18 cellular contexts compared by ENCODE assay signal in genomic region chr3:71511446-71511845, GRCh38.
DNase-seq lines count a peak whose midpoint lies in the region; ATAC-seq and TF ChIP-seq lines count a peak whose summit lies in the region.
"Had no signal": no experiment of that assay in that cellular context is flagged by ENCODE, and none has a peak within 500 bp of the region (broad histone marks: within the 10 kb centered on the region; RNA-seq: fewer than 3 reads in every experiment).

No MANE protein-coding gene starts in this region.

- TF ChIP-seq POLR2A in breast epithelium (IDR thresholded peaks at IDR 0.05) = no peak

- H3K4me3 ChIP-seq in breast epithelium (no peak overlapping the region), SK-N-SH (ENCODE audit: low read depth in 2 of 2, low read length in 1 of 2) (no peak overlapping the region; a peak in 1 of 4 replicates), hepatocyte (no peak overlapping the region), thoracic aorta (no peak overlapping the region), tibial artery (no peak overlapping the region)
- H3K4me3 ChIP-seq: colonic mucosa, HAP-1, K562, upper lobe of left lung had no signal

- H3K9me3 ChIP-seq in breast epithelium (no peaks in the 10 kb centered on the region), SK-N-SH (no peaks in the 10 kb centered on the region), hepatocyte (ENCODE audit: low read depth) (no peaks in the 10 kb centered on the region), thoracic aorta (no peaks in the 10 kb centered on the region), tibial artery (no peaks in the 10 kb centered on the region)
- H3K9me3 ChIP-seq: colonic mucosa, HAP-1, upper lobe of left lung had no signal

- POLR2A ChIA-PET in MCF 10A (lab: Yijun Ruan, JAX) (interaction anchor here (0.5 to 3.6 kb wide), 5 partner anchors 12 to 500 kb away, joined by 3 to 18 read pairs (median 3); no protein-coding TSS in a partner anchor), SK-N-SH (lab: Yijun Ruan, JAX) (no interaction called here)

- CTCF ChIA-PET in MCF 10A (lab: Yijun Ruan, JAX) (interaction anchor here (0.9 to 1.2 kb wide), 2 partner anchors 49 to 782 kb away, joined by 4 read pairs; no protein-coding TSS in a partner anchor), SK-N-SH (lab: Yijun Ruan, JAX) (interaction anchor here (1.3 kb wide), 1 partner anchor 114 kb away, joined by 3 read pairs; no protein-coding TSS in a partner anchor)

- H2AFZ ChIP-seq in SK-N-SH (ENCODE audit: low read depth) = no peak overlapping the region
- no peak overlapping the region for H2AFZ ChIP-seq in hepatocyte

- H3K27me3 ChIP-seq in breast epithelium (no peaks in the 10 kb centered on the region), SK-N-SH (ENCODE audit: insufficient read depth) (no peaks in the 10 kb centered on the region), hepatocyte (no peaks in the 10 kb centered on the region), thoracic aorta (replicated peaks; ENCODE audit: insufficient read depth) (no peaks in the 10 kb centered on the region), tibial artery (no peaks in the 10 kb centered on the region)
- H3K27me3 ChIP-seq: colonic mucosa, upper lobe of left lung had no signal

- peaks cover 20% of the 10 kb centered on the region for H3K4me1 Mint-ChIP-seq in MCF 10A (ENCODE audit: insufficient read depth, unreplicated experiment)

- H3K27ac ChIP-seq in breast epithelium (no peak overlapping the region), SK-N-SH (ENCODE audit: low read depth in 2 of 2, low read length in 1 of 2) (peak overlapping the region; percentile 47 to 92; a peak in 3 of 4 replicates), hepatocyte (peak overlapping the region; percentile 25), thoracic aorta (peak overlapping the region; percentile 18 to 64), tibial artery (peak overlapping the region in 1 of 2 donors; percentile 61)

- peak overlapping the region; percentile 42; the same call in 1 of the 2 replicates for H3K9ac ChIP-seq in SK-N-SH

- TF ChIP-seq CTCF in MCF 10A (IDR thresholded peaks at IDR 0.05; ENCODE audit: unreplicated experiment) = no peak
- TF ChIP-seq CTCF in breast epithelium (IDR thresholded peaks at IDR 0.05) = no peak
- TF ChIP-seq CTCF in SK-N-SH (IDR thresholded peaks at IDR 0.05) = no peak
- no peak for TF ChIP-seq CTCF in hepatocyte (IDR thresholded peaks at IDR 0.05; ENCODE audit: poor library complexity)
- TF ChIP-seq CTCF in thoracic aorta (IDR thresholded peaks at IDR 0.05) = no peak
- no peak for TF ChIP-seq CTCF in tibial artery (IDR thresholded peaks at IDR 0.05)

- peak overlapping the region; percentile 65 for H3K27ac Mint-ChIP-seq in MCF 10A (ENCODE audit: low read depth, unreplicated experiment)

- TF ChIP-seq EP300 in SK-N-SH (IDR thresholded peaks at IDR 0.05; ENCODE audit: borderline replicate concordance in 1 of 2, low read depth in 1 of 2, low read length in 1 of 2) = no peak

- H3K9me3 Mint-ChIP-seq in MCF 10A (ENCODE audit: unreplicated experiment) = no peaks in the 10 kb centered on the region

- ATAC-seq in thoracic aorta (ENCODE audit: insufficient number of reproducible peaks, low FRiP score, low read depth) = no peak

- peaks cover 87% of the 10 kb centered on the region for H3K79me2 ChIP-seq in SK-N-SH (ENCODE audit: insufficient read depth)
- peaks cover 76% of the 10 kb centered on the region for H3K79me2 ChIP-seq in hepatocyte

- H3K36me3 Mint-ChIP-seq in MCF 10A (ENCODE audit: insufficient read depth, unreplicated experiment) = peaks cover 8% of the 10 kb centered on the region

- H3K27me3 Mint-ChIP-seq in MCF 10A (ENCODE audit: insufficient read depth, unreplicated experiment) = no peaks in the 10 kb centered on the region

- intact Hi-C loops in MCF 10A (cut with micrococcal nuclease) = no loop called here
- intact Hi-C loops in breast epithelium (cut with DNase I; ENCODE audit: low total_unique reads) = no loop called here
- intact Hi-C loops in tibial artery (cut with DNase I; ENCODE audit: low total_unique reads) = no loop called here

- H3K4me1 ChIP-seq in breast epithelium (no peaks in the 10 kb centered on the region), SK-N-SH (ENCODE audit: control insufficient read depth in 1 of 2, insufficient read depth in 2 of 2, low read depth in 1 of 2, low read length in 1 of 2) (peaks cover 9 to 39% of the 10 kb centered on the region in 2 experiments; a peak in 3 of 4 replicates), hepatocyte (ENCODE audit: insufficient read depth) (peaks cover 29% of the 10 kb centered on the region), thoracic aorta (ENCODE audit: control insufficient read depth in 1 of 2, low read depth in 2 of 2) (peaks cover 16 to 37% of the 10 kb centered on the region in 2 donors), tibial artery (peaks cover 0 to 24% (median 7%) of the 10 kb centered on the region in 4 donors)
- H3K4me1 ChIP-seq: colonic mucosa had no signal

- TF ChIP-seq RAD21 in SK-N-SH (IDR thresholded peaks at IDR 0.05; ENCODE audit: low read length) = no peak

- BruUV-seq in MCF 10A (replicated peaks; lab: Mats Ljungman, UMichigan) = no TSS peak

- no peaks in the 10 kb centered on the region for H3K9me2 ChIP-seq in SK-N-SH
- no peaks in the 10 kb centered on the region for H3K9me2 ChIP-seq in hepatocyte (replicated peaks; ENCODE audit: insufficient read depth)

- no peak for DNase-seq in MCF 10A (ENCODE audit: unreplicated experiment)
- no peak for DNase-seq in breast epithelium (ENCODE audit: low spot score in 2 of 2)
- no peak for DNase-seq in SK-N-SH
- DNase-seq in hepatocyte (ENCODE audit: low spot score) = no peak
- DNase-seq in thoracic aorta (ENCODE audit: low spot score) = no peak
- no peak for DNase-seq in hippocampal formation (lab: John Stamatoyannopoulos, UW)
- no peak for DNase-seq in tibial artery
- DNase-seq in NCI-H1694 (lab: John Stamatoyannopoulos, UW) = no peak
- DNase-seq: activated CD8-positive, alpha-beta memory T cell treated with anti-CD3 and anti-CD28 coated beads, Interleukin-2, amount 50 U/mL, for 48 hours; kidney; NCI-H1105; NCI-H510A treated with DMSO at 0.1 percent for 48 hours; SHP77 treated with DMSO at 0.1 percent for 48 hours; stimulated activated naive CD8-positive, alpha-beta T cell treated with anti-CD3 and anti-CD28 coated beads, Interleukin-15, Interleukin-2, amounts not matched to agents 100 U/mL and 50 U/mL, for 24 hours; upper lobe of left lung had no signal

- H3F3A ChIP-seq in SK-N-SH (replicated peaks; ENCODE audit: insufficient read depth) = peaks cover 40% of the 10 kb centered on the region

- H3K36me3 ChIP-seq in breast epithelium (no peaks in the 10 kb centered on the region), SK-N-SH (replicated peaks in 1 of 2; ENCODE audit: control insufficient read depth in 1 of 2, insufficient read depth in 2 of 2, low read length in 1 of 2) (no peaks in the 10 kb centered on the region), hepatocyte (replicated peaks; ENCODE audit: insufficient read depth, low read depth) (no peaks in the 10 kb centered on the region), thoracic aorta (no peaks in the 10 kb centered on the region), tibial artery (no peaks in the 10 kb centered on the region)
- H3K36me3 ChIP-seq: colonic mucosa, HAP-1, upper lobe of left lung had no signal

- no peak overlapping the region for H3K4me3 Mint-ChIP-seq in MCF 10A (ENCODE audit: unreplicated experiment)

- peak overlapping the region; percentile 21; the same call in 1 of the 2 replicates for H3K4me2 ChIP-seq in SK-N-SH
- H3K4me2 ChIP-seq in hepatocyte = peak overlapping the region; percentile 31

- no peaks in the 10 kb centered on the region for H4K20me1 ChIP-seq in SK-N-SH (ENCODE audit: insufficient read depth)
- H4K20me1 ChIP-seq in hepatocyte (ENCODE audit: insufficient read depth, poor library complexity, severe bottlenecking) = no peaks in the 10 kb centered on the region

TF ChIP-seq in SK-N-SH, 30 proteins besides CTCF, POLR2A, EP300 and RAD21:
- TF ChIP-seq TEAD4 (IDR thresholded peaks at IDR 0.05; ENCODE audit: borderline replicate concordance, insufficient read depth) = peak; percentile 9; the same call in 1 of the 2 replicates
- no peak for TF ChIP-seq USF1 (IDR thresholded peaks at IDR 0.05; ENCODE audit: borderline replicate concordance, low read depth)

Comparison
In these comparisons a context has a peak if more than half of its experiments do, and no peak if none do; other contexts are left out.
1. H3K27ac ChIP-seq: peak in SK-N-SH (2 of 2), hepatocyte (single experiment) and thoracic aorta (2 of 2); none in breast epithelium (0 of 2).